ENCODE assay signal across 1 cellular context in genomic region chr17:82037889-82038195, GRCh38.
TF ChIP-seq lines count a peak whose summit lies in the region.

No MANE protein-coding gene starts in this region.

TF ChIP-seq in GM23338, 12 proteins besides CTCF, POLR2A, EP300 and RAD21 (continued from another document):
- TF ChIP-seq ZNF462 (CRISPR knock-in tag; IDR thresholded peaks at IDR 0.05) (no peak), EZH2phosphoT487 (IDR thresholded peaks at IDR 0.05; ENCODE audit: unreplicated experiment) (no peak)
